Comparison of ENCODE assay signal across 1 cellular context in the genomic region with DNA sequence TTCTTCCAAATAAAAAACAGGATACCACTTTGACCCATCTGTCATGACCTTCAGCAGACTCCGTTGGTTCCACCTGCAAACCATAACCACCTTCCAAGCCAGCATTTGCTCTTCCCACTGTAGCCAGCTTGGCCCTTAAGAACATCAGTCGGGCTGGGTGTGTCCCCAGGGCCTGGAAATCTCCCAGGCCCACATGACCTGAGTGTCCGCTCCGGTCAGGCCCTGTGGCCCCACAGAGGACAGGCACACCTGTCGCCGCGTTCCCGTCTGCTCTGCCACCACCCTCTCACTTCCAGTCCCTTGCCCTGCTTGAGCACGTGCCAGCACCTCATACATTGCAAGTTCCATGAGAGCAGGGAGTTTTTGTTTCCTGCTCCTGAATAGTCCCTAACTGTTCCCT.
TF ChIP-seq lines count a peak whose summit lies in the region.

No MANE protein-coding gene starts in this region.

TF ChIP-seq in HepG2, 621 proteins besides CTCF, POLR2A, EP300 and RAD21:
- TF ChIP-seq RBM22 (optimal IDR thresholded peaks at IDR 0.05; ENCODE audit: low read length) (peak; percentile 35), ZNF567 (CRISPR knock-in tag; IDR thresholded peaks at IDR 0.05; ENCODE audit: borderline replicate concordance) (no peak)
